ENCODE assay signal across 19 cellular contexts in genomic region chr3:43627360-43627759, GRCh38. TPM values are rescaled to one million over a fixed set of nuclear protein-coding genes. Genes with fewer than 3 reads are reported as not detected.
A peak's percentile ranks its signal among the peaks of the same experiment; 100 is the strongest.
DNase-seq lines count a peak whose midpoint lies in the region; ATAC-seq and TF ChIP-seq lines count a peak whose summit lies in the region.
"Had no signal": no experiment of that assay in that cellular context is flagged by ENCODE, and none has a peak within 500 bp of the region (broad histone marks: within the 10 kb centered on the region; RNA-seq: fewer than 3 reads in every experiment).

No MANE protein-coding gene starts in this region.

- DNase-seq in activated CD4-positive, alpha-beta T cell treated with anti-CD3 and anti-CD28 coated beads for 36 hours, result peak; percentile 24
- no peak for DNase-seq in activated CD4-positive, alpha-beta T cell treated with anti-CD3 and anti-CD28 coated beads for 48 hours
- DNase-seq in activated T-cell treated with anti-CD3 and anti-CD28 coated beads, Interleukin-2, amount 50 U/mL, for 72 hours, result peak in 1 of 2 donors; percentile 26
- DNase-seq in NCI-H2029 treated with DMSO at 0.1 percent for 48 hours (lab: John Stamatoyannopoulos, UW) (no peak), hepatocyte (ENCODE audit: low spot score) (no peak), anterior cingulate cortex (lab: John Stamatoyannopoulos, UW) (no peak)
- DNase-seq: 8988T, AML-193, NCI-H1105, NCI-H2107, WERI-Rb-1 had no signal

- no peak for TF ChIP-seq CTCF in hepatocyte (IDR thresholded peaks at IDR 0.05; ENCODE audit: poor library complexity)

- peaks cover 5% of the 10 kb centered on the region for H3K4me1 ChIP-seq in hepatocyte (ENCODE audit: insufficient read depth)

- H3K27ac ChIP-seq in hepatocyte, result no peak overlapping the region
- H3K27ac ChIP-seq: coronary artery, SJSA1, vagina, WERI-Rb-1 had no signal

- H3K9me3 Mint-ChIP-seq in activated CD4-positive, alpha-beta T cell treated with anti-CD3 and anti-CD28 coated beads for 36 hours (ENCODE audit: low read depth), result no peaks in the 10 kb centered on the region
- peaks cover 2 to 4% of the 10 kb centered on the region in 2 donors for H3K9me3 Mint-ChIP-seq in activated T-cell treated with anti-CD3 and anti-CD28 coated beads, Interleukin-2, amount 50 U/mL, for 72 hours
- H3K9me3 Mint-ChIP-seq: activated naive CD4-positive, alpha-beta T cell treated with anti-CD3 and anti-CD28 coated beads, Interleukin-2, amount 50 U/mL, for 24 hours had no signal

- intact Hi-C loops in activated CD4-positive, alpha-beta T cell treated with anti-CD3 and anti-CD28 coated beads for 36 hours (cut with DNase I, micrococcal nuclease), result loop anchor here in 1 of 2 experiments (10.0 kb wide), 1 partner anchor 1237 kb away; the partner anchor contains the start of gene TMEM42

- H3K79me2 ChIP-seq in hepatocyte, result no peaks in the 10 kb centered on the region

- no peaks in the 10 kb centered on the region for H4K20me1 ChIP-seq in hepatocyte (ENCODE audit: insufficient read depth, poor library complexity, severe bottlenecking)

- peaks cover 6% of the 10 kb centered on the region for H3K27me3 Mint-ChIP-seq in activated CD4-positive, alpha-beta T cell treated with anti-CD3 and anti-CD28 coated beads for 36 hours
- peaks cover 16% of the 10 kb centered on the region for H3K27me3 Mint-ChIP-seq in activated T-cell treated with anti-CD3 and anti-CD28 coated beads, Interleukin-2, amount 50 U/mL, for 72 hours (ENCODE audit: low read depth)
- H3K27me3 Mint-ChIP-seq: activated naive CD4-positive, alpha-beta T cell treated with anti-CD3 and anti-CD28 coated beads, Interleukin-2, amount 50 U/mL, for 24 hours had no signal

- CTCF ChIA-PET in activated CD4-positive, alpha-beta T cell treated with anti-CD3 and anti-CD28 coated beads for 36 hours (lab: Charles Lee), result no interaction called here

- H3K36me3 ChIP-seq in hepatocyte (replicated peaks; ENCODE audit: insufficient read depth, low read depth), result no peaks in the 10 kb centered on the region
- H3K36me3 ChIP-seq: HAP-1, SJSA1, vagina, WERI-Rb-1 had no signal

- no peak overlapping the region for H3K4me2 ChIP-seq in hepatocyte

- H2AFZ ChIP-seq in hepatocyte, result no peak overlapping the region

- H3K27ac Mint-ChIP-seq in activated CD4-positive, alpha-beta T cell treated with anti-CD3 and anti-CD28 coated beads for 36 hours, result no peak overlapping the region
- H3K27ac Mint-ChIP-seq in activated T-cell treated with anti-CD3 and anti-CD28 coated beads, Interleukin-2, amount 50 U/mL, for 72 hours, result peak overlapping the region; percentile 61
- H3K27ac Mint-ChIP-seq: activated naive CD4-positive, alpha-beta T cell treated with anti-CD3 and anti-CD28 coated beads, Interleukin-2, amount 50 U/mL, for 24 hours; brain had no signal

- POLR2A ChIA-PET in activated CD4-positive, alpha-beta T cell treated with anti-CD3 and anti-CD28 coated beads for 36 hours (lab: Charles Lee), result no interaction called here

- no peak overlapping the region for H3K4me3 ChIP-seq in hepatocyte
- H3K4me3 ChIP-seq: coronary artery, HAP-1, SJSA1, vagina had no signal

- peak; percentile 74 for ATAC-seq in activated CD4-positive, alpha-beta T cell treated with anti-CD3 and anti-CD28 coated beads for 36 hours
- ATAC-seq in GM18511 (IDR thresholded peaks at IDR 0.05; ENCODE audit: unreplicated experiment) (peak; percentile 58), HG03175 (IDR thresholded peaks at IDR 0.05; ENCODE audit: unreplicated experiment) (peak; percentile 43)
- ATAC-seq in activated T-cell treated with anti-CD3 and anti-CD28 coated beads, Interleukin-2, amount 50 U/mL, for 72 hours (replicated peaks in 1 of 2), result peak; percentile 69 to 81

- no peaks in the 10 kb centered on the region for H3K9me2 ChIP-seq in hepatocyte (replicated peaks; ENCODE audit: insufficient read depth)

- H3K9me3 ChIP-seq in hepatocyte (ENCODE audit: low read depth), result no peaks in the 10 kb centered on the region
- H3K9me3 ChIP-seq: HAP-1, SJSA1, vagina had no signal

- WGBS in hepatocyte (ENCODE audit: low lambda C conversion rate, missing lambda C conversion rate), result 88% methylated on average over 2 of the region's 2 CpGs

- H3K27me3 ChIP-seq in hepatocyte, result no peaks in the 10 kb centered on the region
- H3K27me3 ChIP-seq: SJSA1, vagina had no signal

- peaks cover 4% of the 10 kb centered on the region for H3K36me3 Mint-ChIP-seq in activated CD4-positive, alpha-beta T cell treated with anti-CD3 and anti-CD28 coated beads for 36 hours (ENCODE audit: low read depth)
- H3K36me3 Mint-ChIP-seq in activated T-cell treated with anti-CD3 and anti-CD28 coated beads, Interleukin-2, amount 50 U/mL, for 72 hours (ENCODE audit: insufficient read depth in 2 of 2), result peaks cover 0 to 6% of the 10 kb centered on the region in 2 donors
- H3K36me3 Mint-ChIP-seq: brain had no signal

- H3K4me3 Mint-ChIP-seq in activated CD4-positive, alpha-beta T cell treated with anti-CD3 and anti-CD28 coated beads for 36 hours, result no peak overlapping the region
- no peak overlapping the region for H3K4me3 Mint-ChIP-seq in activated T-cell treated with anti-CD3 and anti-CD28 coated beads, Interleukin-2, amount 50 U/mL, for 72 hours
- H3K4me3 Mint-ChIP-seq: activated naive CD4-positive, alpha-beta T cell treated with anti-CD3 and anti-CD28 coated beads, Interleukin-2, amount 50 U/mL, for 24 hours; brain had no signal

- peaks cover 21% of the 10 kb centered on the region for H3K4me1 Mint-ChIP-seq in activated CD4-positive, alpha-beta T cell treated with anti-CD3 and anti-CD28 coated beads for 36 hours
- peaks cover 30% of the 10 kb centered on the region for H3K4me1 Mint-ChIP-seq in activated T-cell treated with anti-CD3 and anti-CD28 coated beads, Interleukin-2, amount 50 U/mL, for 72 hours (ENCODE audit: low read depth)

RNA-seq across cellular contexts. Expression of gene ANO10, which starts 5.5 kb away (rescaled TPM):
- total RNA-seq in activated CD4-positive, alpha-beta T cell treated with anti-CD3 and anti-CD28 coated beads for 36 hours, result 1 to 10 TPM; 6.9 to 9.4 TPM
- total RNA-seq in activated T-cell treated with anti-CD3 and anti-CD28 coated beads, Interleukin-2, amount 50 U/mL, for 72 hours, result 10 to 100 TPM; 10.7 to 11.8 TPM
- 28.5 and 29.8 TPM in 2 replicates for total RNA-seq in hepatocyte
- 33.5 and 35.4 TPM in 2 replicates for polyA plus RNA-seq in hepatocyte
